ENCODE assay signal across 9 cellular contexts in the genomic region with DNA sequence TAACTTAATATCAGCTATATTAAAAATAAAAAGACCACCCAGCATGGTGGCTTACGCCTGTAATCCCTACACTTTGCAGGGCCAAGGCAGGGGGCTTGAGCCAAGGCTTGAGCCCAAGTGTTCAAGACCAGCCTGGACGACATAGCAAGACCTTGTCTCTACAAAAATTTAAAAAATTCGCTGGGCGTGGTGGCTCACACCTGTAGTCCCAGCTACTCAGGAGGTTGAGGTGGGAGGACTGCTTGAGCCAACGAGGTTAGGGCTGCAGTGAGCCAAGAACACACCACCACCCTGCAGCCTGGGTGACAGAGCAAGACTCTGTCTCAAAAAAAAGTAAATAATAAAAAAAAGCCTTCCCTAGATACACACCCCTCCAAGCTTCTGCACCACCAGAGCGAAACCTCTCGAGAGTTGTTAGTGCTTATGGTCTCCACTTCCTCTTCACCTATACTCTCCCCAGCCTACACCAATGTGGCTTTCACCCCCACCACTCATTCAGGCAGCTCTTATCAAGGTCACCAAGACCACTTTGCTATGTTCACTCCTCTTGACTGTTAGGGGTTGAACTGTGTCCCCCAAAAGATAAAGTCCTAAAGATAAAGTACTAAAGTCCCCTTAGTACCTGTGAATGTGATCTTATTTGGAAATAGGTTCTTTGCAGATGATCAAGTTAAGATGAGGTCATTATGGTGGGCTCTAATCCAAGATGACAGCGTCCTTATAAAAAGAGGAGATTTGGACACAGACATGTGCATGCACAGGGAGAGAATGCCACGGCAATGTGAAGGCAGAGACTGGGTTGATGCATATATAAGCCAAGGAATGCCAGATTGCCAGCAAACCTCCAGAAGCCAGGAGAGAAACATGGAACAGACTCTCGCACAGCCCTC. TPM values are rescaled to one million over a fixed set of nuclear protein-coding genes. Genes with fewer than 3 reads are reported as not detected.
DNase-seq lines count a peak whose midpoint lies in the region; ATAC-seq and TF ChIP-seq lines count a peak whose summit lies in the region.
"Had no signal": no experiment of that assay in that cellular context is flagged by ENCODE, and none has a peak within 500 bp of the region (broad histone marks: within the 10 kb centered on the region; RNA-seq: fewer than 3 reads in every experiment).

No MANE protein-coding gene starts in this region.

- H3K9me3 Mint-ChIP-seq in progenitor cell of endocrine pancreas (ENCODE audit: low read depth): no peaks in the 10 kb centered on the region

- H3K4me3 ChIP-seq in dorsolateral prefrontal cortex: no peak overlapping the region

- TF ChIP-seq CTCF in dorsolateral prefrontal cortex (IDR thresholded peaks at IDR 0.05 in 54 of 56, conservative IDR thresholded peaks at IDR 0.05 in 2 of 56; ENCODE audit: low read depth in 1 of 56, partially characterized antibody in 56 of 56) (no peak), progenitor cell of endocrine pancreas (IDR thresholded peaks at IDR 0.05; ENCODE audit: unreplicated experiment) (no peak)

- no peak overlapping the region for H3K4me3 Mint-ChIP-seq in progenitor cell of endocrine pancreas (ENCODE audit: low read depth)

- H3K36me3 Mint-ChIP-seq in progenitor cell of endocrine pancreas (ENCODE audit: insufficient read depth): peaks cover 2% of the 10 kb centered on the region

- no peaks in the 10 kb centered on the region for H3K27me3 Mint-ChIP-seq in progenitor cell of endocrine pancreas

- H3K4me1 Mint-ChIP-seq in progenitor cell of endocrine pancreas (ENCODE audit: low read depth): peaks cover 32% of the 10 kb centered on the region

- peak overlapping the region; percentile 63 for H3K27ac Mint-ChIP-seq in progenitor cell of endocrine pancreas

- no peaks in the 10 kb centered on the region for H3K27me3 ChIP-seq in dorsolateral prefrontal cortex

- intact Hi-C loops in dorsolateral prefrontal cortex (cut with DNase I): loop anchor here in 1 of 2 donors (10.0 kb wide), 1 partner anchor 624 kb away; a partner anchor contains a TSS

- DNase-seq in GM04504 (ENCODE audit: low read depth) (peak; percentile 53), LoVo (ENCODE audit: low spot score) (peak; percentile 50), dorsolateral prefrontal cortex (no peak), progenitor cell of endocrine pancreas (ENCODE audit: low spot score, unreplicated experiment) (no peak), GM03348 (ENCODE audit: low spot score) (no peak), SIG-M5 (lab: John Stamatoyannopoulos, UW) (no peak)

- ATAC-seq in GM21360 (IDR thresholded peaks at IDR 0.05; ENCODE audit: unreplicated experiment) (no peak), GM18520 (IDR thresholded peaks at IDR 0.05; ENCODE audit: unreplicated experiment) (no peak)

- H3K27ac ChIP-seq in dorsolateral prefrontal cortex: peak overlapping the region in 36 of 59 donors; percentile 1 to 77 (median 65)

RNA-seq across cellular contexts. Expression of a gene that starts 6.8 kb away (rescaled TPM):
- 10 to 100 TPM; 26.2 to 55.9 (median 35.6) TPM for total RNA-seq in dorsolateral prefrontal cortex
- total RNA-seq in progenitor cell of endocrine pancreas: 42.6 and 43.3 TPM in 2 replicates

RNA-seq across cellular contexts. Expression of a gene that starts 58.7 kb away (rescaled TPM):
- 100 to 1,000 TPM in 47 of 120 experiments, 10 to 100 TPM in 73; 49.5 to 154 (median 97.2) TPM for total RNA-seq in dorsolateral prefrontal cortex
- 66.9 and 71.5 TPM in 2 replicates for total RNA-seq in progenitor cell of endocrine pancreas
- total RNA-seq: SK-MEL-5 had no signal

Comparison
In these comparisons a context has a peak if more than half of its experiments do, and no peak if none do; other contexts are left out.
1. DNase-seq: peak in GM04504 (single experiment) and LoVo (single experiment); none in dorsolateral prefrontal cortex (0 of 10), progenitor cell of endocrine pancreas (single experiment), GM03348 (single experiment) and SIG-M5 (single experiment).